8 cellular contexts compared by ENCODE assay signal in genomic region chr12:132491349-132491663, GRCh38. TPM values are rescaled to one million over a fixed set of nuclear protein-coding genes. Genes with fewer than 3 reads are reported as not detected.
DNase-seq lines count a peak whose midpoint lies in the region; ATAC-seq and TF ChIP-seq lines count a peak whose summit lies in the region.

No MANE protein-coding gene starts in this region.

- in situ Hi-C loops in astrocyte of the spinal cord (cut with HindIII; ENCODE audit: low sequenced_read_pairs): no loop called here

- H3K27ac ChIP-seq in lung (ENCODE audit: low read depth in 1 of 2, low read length in 1 of 2) (no peak overlapping the region), upper lobe of left lung (peak overlapping the region in 3 of 4 donors; percentile 58 to 73 (median 71))

- WGBS in lung, 2 donors: 42 to 66% methylated on average over 6 of the region's 6 CpGs
- WGBS in upper lobe of left lung, 2 donors: 24 to 50% methylated on average over 5 to 6 of the region's 6 CpGs

- H3K27me3 Mint-ChIP-seq in activated naive CD4-positive, alpha-beta T cell treated with anti-CD3 and anti-CD28 coated beads, Interleukin-2, amount 50 U/mL, for 24 hours: no peaks in the 10 kb centered on the region

- no peak for TF ChIP-seq EP300 in upper lobe of left lung (IDR thresholded peaks at IDR 0.05)

- H3K9me3 Mint-ChIP-seq in activated naive CD4-positive, alpha-beta T cell treated with anti-CD3 and anti-CD28 coated beads, Interleukin-2, amount 50 U/mL, for 24 hours: no peaks in the 10 kb centered on the region

- H3K27me3 ChIP-seq in lung (ENCODE audit: control insufficient read depth, insufficient read depth) (no peaks in the 10 kb centered on the region), upper lobe of left lung (no peaks in the 10 kb centered on the region)

- ATAC-seq in lung (ENCODE audit: insufficient read depth, low FRiP score) (no peak), upper lobe of left lung (ENCODE audit: low FRiP score in 2 of 2) (no peak), HG02623 (IDR thresholded peaks at IDR 0.05; ENCODE audit: unreplicated experiment) (no peak)

- H3K4me1 Mint-ChIP-seq in activated naive CD4-positive, alpha-beta T cell treated with anti-CD3 and anti-CD28 coated beads, Interleukin-2, amount 50 U/mL, for 24 hours: peaks cover 72% of the 10 kb centered on the region

- no peak for TF ChIP-seq POLR2A in upper lobe of left lung (IDR thresholded peaks at IDR 0.05)

- H3K4me3 Mint-ChIP-seq in activated naive CD4-positive, alpha-beta T cell treated with anti-CD3 and anti-CD28 coated beads, Interleukin-2, amount 50 U/mL, for 24 hours: peak overlapping the region; percentile 65

- TF ChIP-seq CTCF in astrocyte of the spinal cord (IDR thresholded peaks at IDR 0.05; ENCODE audit: low read depth, low read length): no peak
- no peak for TF ChIP-seq CTCF in lung (IDR thresholded peaks at IDR 0.05; ENCODE audit: control extremely low read depth, extremely low read depth)
- no peak for TF ChIP-seq CTCF in upper lobe of left lung (IDR thresholded peaks at IDR 0.05)

- H3K36me3 ChIP-seq in lung (ENCODE audit: control insufficient read depth in 2 of 2, insufficient read depth in 2 of 2, low read length in 2 of 2): peaks cover 0 to 1% of the 10 kb centered on the region in 2 donors
- H3K36me3 ChIP-seq in upper lobe of left lung: no peaks in the 10 kb centered on the region

- H3K4me1 ChIP-seq in lung (ENCODE audit: control insufficient read depth in 2 of 2, insufficient read depth in 2 of 2, low read length in 2 of 2) (peaks cover 19 to 43% of the 10 kb centered on the region in 2 donors), upper lobe of left lung (peaks cover 58 to 73% (median 66%) of the 10 kb centered on the region in 4 donors)

- peak overlapping the region; percentile 65 for H3K27ac Mint-ChIP-seq in activated naive CD4-positive, alpha-beta T cell treated with anti-CD3 and anti-CD28 coated beads, Interleukin-2, amount 50 U/mL, for 24 hours

- DNase-seq in activated naive CD4-positive, alpha-beta T cell treated with Interleukin-2 at 50 U/mL for 16 hours: no peak
- DNase-seq in astrocyte of the spinal cord (ENCODE audit: low read depth, low spot score) (no peak), lung (ENCODE audit: low spot score) (no peak), upper lobe of left lung (peak in 1 of 2 donors; percentile 60), NCI-H345 treated with DMSO at 0.1 percent for 48 hours (lab: John Stamatoyannopoulos, UW; ENCODE audit: unreplicated experiment) (no peak), DMS153 (lab: John Stamatoyannopoulos, UW) (no peak)

- H3K4me3 ChIP-seq in astrocyte of the spinal cord (ENCODE audit: low read depth, low read length) (peak overlapping the region; percentile 64), lung (peak overlapping the region; percentile 72), upper lobe of left lung (peak overlapping the region; percentile 58 to 85 (median 70))

- H3K36me3 Mint-ChIP-seq in activated naive CD4-positive, alpha-beta T cell treated with anti-CD3 and anti-CD28 coated beads, Interleukin-2, amount 50 U/mL, for 24 hours: no peaks in the 10 kb centered on the region

- H3K9me3 ChIP-seq in lung (ENCODE audit: control insufficient read depth in 2 of 2, insufficient read depth in 1 of 2, low read length in 1 of 2) (no peaks in the 10 kb centered on the region), upper lobe of left lung (no peaks in the 10 kb centered on the region)

RNA-seq across cellular contexts. Expression of gene FBRSL1, which starts 1.4 kb away (rescaled TPM):
- total RNA-seq in lung: 10 to 100 TPM; 10.6 to 56.9 TPM
- polyA plus RNA-seq in lung: 10 to 100 TPM; 21.0 to 23.5 TPM
- total RNA-seq in upper lobe of left lung: 10 to 100 TPM; 16.0 to 53.0 (median 44.1) TPM

Comparison
In these comparisons a context has a peak if more than half of its experiments do, and no peak if none do; other contexts are left out.
1. H3K27ac ChIP-seq: peak in upper lobe of left lung (3 of 4); none in lung (0 of 2).
2. Peak in every context shown above with its lines, with median percentiles within 50 percentile points of each other: H3K4me3 ChIP-seq.